In genomic region chr5:14463629-14464028, GRCh38 we compare ENCODE assay signal across 1 cellular context.
TF ChIP-seq lines count a peak whose summit lies in the region.

No MANE protein-coding gene starts in this region.

TF ChIP-seq in K562, 482 proteins besides CTCF, POLR2A, EP300 and RAD21 (continued from another document):
- TF ChIP-seq CTCFL (IDR thresholded peaks at IDR 0.05; ENCODE audit: borderline replicate concordance, insufficient read depth, low read depth, low read length, poor library complexity, severe bottlenecking): no peak
- 0 out of 2 replicates have a peak, but pooled peaks have one; percentile 9 for TF ChIP-seq JUND (IDR thresholded peaks at IDR 0.05; ENCODE audit: borderline replicate concordance, low read depth, low read length)
- TF ChIP-seq JUND (tag; IDR thresholded peaks at IDR 0.05; ENCODE audit: borderline replicate concordance, low read depth, low read length): peak; percentile 48; the same call in 1 of the 3 replicates
- TF ChIP-seq, protein P1, sequence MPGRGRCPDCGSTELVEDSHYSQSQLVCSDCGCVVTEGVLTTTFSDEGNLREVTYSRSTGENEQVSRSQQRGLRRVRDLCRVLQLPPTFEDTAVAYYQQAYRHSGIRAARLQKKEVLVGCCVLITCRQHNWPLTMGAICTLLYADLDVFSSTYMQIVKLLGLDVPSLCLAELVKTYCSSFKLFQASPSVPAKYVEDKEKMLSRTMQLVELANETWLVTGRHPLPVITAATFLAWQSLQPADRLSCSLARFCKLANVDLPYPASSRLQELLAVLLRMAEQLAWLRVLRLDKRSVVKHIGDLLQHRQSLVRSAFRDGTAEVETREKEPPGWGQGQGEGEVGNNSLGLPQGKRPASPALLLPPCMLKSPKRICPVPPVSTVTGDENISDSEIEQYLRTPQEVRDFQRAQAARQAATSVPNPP (IDR thresholded peaks at IDR 0.05; ENCODE audit: borderline replicate concordance, insufficient read depth, insufficient read length): no peak
- no peak for TF ChIP-seq TAF9B (IDR thresholded peaks at IDR 0.05; ENCODE audit: partially characterized antibody)
- peak; percentile 88 for TF ChIP-seq ZNF384 (IDR thresholded peaks at IDR 0.05; ENCODE audit: low read depth, low read length)
- TF ChIP-seq PTTG1 (tag; IDR thresholded peaks at IDR 0.05; ENCODE audit: low read depth): no peak
- TF ChIP-seq, protein P2, sequence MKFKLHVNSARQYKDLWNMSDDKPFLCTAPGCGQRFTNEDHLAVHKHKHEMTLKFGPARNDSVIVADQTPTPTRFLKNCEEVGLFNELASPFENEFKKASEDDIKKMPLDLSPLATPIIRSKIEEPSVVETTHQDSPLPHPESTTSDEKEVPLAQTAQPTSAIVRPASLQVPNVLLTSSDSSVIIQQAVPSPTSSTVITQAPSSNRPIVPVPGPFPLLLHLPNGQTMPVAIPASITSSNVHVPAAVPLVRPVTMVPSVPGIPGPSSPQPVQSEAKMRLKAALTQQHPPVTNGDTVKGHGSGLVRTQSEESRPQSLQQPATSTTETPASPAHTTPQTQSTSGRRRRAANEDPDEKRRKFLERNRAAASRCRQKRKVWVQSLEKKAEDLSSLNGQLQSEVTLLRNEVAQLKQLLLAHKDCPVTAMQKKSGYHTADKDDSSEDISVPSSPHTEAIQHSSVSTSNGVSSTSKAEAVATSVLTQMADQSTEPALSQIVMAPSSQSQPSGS (CRISPR knock-in tag; IDR thresholded peaks at IDR 0.05): no peak
- TF ChIP-seq EGR1 (conservative IDR thresholded peaks at IDR 0.05): no peak
- TF ChIP-seq, protein P3, sequence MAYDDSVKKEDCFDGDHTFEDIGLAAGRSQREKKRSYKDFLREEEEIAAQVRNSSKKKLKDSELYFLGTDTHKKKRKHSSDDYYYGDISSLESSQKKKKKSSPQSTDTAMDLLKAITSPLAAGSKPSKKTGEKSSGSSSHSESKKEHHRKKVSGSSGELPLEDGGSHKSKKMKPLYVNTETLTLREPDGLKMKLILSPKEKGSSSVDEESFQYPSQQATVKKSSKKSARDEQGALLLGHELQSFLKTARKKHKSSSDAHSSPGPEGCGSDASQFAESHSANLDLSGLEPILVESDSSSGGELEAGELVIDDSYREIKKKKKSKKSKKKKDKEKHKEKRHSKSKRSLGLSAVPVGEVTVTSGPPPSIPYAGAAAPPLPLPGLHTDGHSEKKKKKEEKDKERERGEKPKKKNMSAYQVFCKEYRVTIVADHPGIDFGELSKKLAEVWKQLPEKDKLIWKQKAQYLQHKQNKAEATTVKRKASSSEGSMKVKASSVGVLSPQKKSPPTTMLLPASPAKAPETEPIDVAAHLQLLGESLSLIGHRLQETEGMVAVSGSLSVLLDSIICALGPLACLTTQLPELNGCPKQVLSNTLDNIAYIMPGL (CRISPR knock-in tag; IDR thresholded peaks at IDR 0.05): no peak
- no peak for TF ChIP-seq HDAC6 (IDR thresholded peaks at IDR 0.05; ENCODE audit: low read depth, low read length)
- peak; percentile 20; the same call in 1 of the 2 replicates for TF ChIP-seq ATF7 (IDR thresholded peaks at IDR 0.05)
- no peak for TF ChIP-seq CBX1 (IDR thresholded peaks at IDR 0.05; ENCODE audit: low read depth)
- TF ChIP-seq, protein P4, sequence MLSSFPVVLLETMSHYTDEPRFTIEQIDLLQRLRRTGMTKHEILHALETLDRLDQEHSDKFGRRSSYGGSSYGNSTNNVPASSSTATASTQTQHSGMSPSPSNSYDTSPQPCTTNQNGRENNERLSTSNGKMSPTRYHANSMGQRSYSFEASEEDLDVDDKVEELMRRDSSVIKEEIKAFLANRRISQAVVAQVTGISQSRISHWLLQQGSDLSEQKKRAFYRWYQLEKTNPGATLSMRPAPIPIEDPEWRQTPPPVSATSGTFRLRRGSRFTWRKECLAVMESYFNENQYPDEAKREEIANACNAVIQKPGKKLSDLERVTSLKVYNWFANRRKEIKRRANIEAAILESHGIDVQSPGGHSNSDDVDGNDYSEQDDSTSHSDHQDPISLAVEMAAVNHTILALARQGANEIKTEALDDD (IDR thresholded peaks at IDR 0.05): peak; percentile 16; the same call in 1 of the 2 replicates
- TF ChIP-seq ELF2 (CRISPR knock-in tag; IDR thresholded peaks at IDR 0.05): 0 out of 2 replicates have a peak, but pooled peaks have one; percentile 9
- TF ChIP-seq, protein P5, sequence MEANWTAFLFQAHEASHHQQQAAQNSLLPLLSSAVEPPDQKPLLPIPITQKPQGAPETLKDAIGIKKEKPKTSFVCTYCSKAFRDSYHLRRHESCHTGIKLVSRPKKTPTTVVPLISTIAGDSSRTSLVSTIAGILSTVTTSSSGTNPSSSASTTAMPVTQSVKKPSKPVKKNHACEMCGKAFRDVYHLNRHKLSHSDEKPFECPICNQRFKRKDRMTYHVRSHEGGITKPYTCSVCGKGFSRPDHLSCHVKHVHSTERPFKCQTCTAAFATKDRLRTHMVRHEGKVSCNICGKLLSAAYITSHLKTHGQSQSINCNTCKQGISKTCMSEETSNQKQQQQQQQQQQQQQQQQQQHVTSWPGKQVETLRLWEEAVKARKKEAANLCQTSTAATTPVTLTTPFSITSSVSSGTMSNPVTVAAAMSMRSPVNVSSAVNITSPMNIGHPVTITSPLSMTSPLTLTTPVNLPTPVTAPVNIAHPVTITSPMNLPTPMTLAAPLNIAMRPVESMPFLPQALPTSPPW (CRISPR knock-in tag; IDR thresholded peaks at IDR 0.05): peak; percentile 47; the same call in 1 of the 2 replicates
- peak; percentile 32; the same call in 1 of the 2 replicates for TF ChIP-seq FOSL1 (tag; conservative IDR thresholded peaks at IDR 0.05)
- peak; percentile 81 for TF ChIP-seq MEIS2 (IDR thresholded peaks at IDR 0.05; ENCODE audit: partially characterized antibody)
- TF ChIP-seq STAG1 (CRISPR knock-in tag; IDR thresholded peaks at IDR 0.05; ENCODE audit: borderline replicate concordance): no peak
